In the genomic region with DNA sequence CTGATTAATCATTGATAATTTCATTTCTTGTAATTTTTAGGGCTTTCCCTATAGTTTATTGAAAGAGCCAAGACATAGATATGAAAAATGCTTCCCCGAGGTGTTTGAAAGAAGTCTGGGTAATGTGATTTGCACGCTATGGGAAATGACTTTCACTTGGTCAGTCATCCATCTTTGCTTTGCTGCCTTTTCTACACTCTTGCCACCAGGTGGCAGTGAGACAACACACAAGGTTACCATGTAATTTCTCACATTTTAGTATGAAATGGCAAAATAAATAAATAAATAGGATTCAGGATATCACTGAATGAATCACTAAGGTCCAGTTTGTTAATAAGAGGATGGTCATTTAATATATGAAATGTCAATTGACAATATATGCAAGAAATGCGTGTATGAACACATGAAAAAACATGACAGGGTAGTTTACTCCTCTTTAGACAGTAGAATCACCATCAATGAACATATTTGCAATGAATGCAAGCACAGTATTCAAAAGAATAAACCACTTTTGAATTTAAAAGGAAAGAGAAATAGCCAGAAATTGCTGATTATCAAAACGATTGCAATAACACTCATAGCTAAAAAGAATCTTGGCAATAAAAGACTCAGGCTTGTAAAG, we compare ENCODE assay signal across 8 cellular contexts. TPM values are rescaled to one million over a fixed set of nuclear protein-coding genes. Genes with fewer than 3 reads are reported as not detected.
A peak's percentile ranks its signal among the peaks of the same experiment; 100 is the strongest.
DNase-seq lines count a peak whose midpoint lies in the region; ATAC-seq lines count a peak whose summit lies in the region.

No MANE protein-coding gene starts in this region.

- DNase-seq in EL = peak; percentile 64
- DNase-seq in GM19240 (ENCODE audit: insufficient read length, low spot score) = peak; percentile 1
- peak; percentile 31 for DNase-seq in NCI-H2081 treated with DMSO at 0.1 percent for 48 hours (lab: John Stamatoyannopoulos, UW)
- peak; percentile 45 for DNase-seq in iPS-NIHi7 (ENCODE audit: extremely low spot score)
- DNase-seq in effector memory CD8-positive, alpha-beta T cell = no peak
- DNase-seq in stimulated activated naive CD4-positive, alpha-beta T cell (lab: John Stamatoyannopoulos, UW) = no peak

- no peaks in the 10 kb centered on the region for H3K9me3 Mint-ChIP-seq in activated T-helper 17 cell treated with anti-CD3 and anti-CD28 coated beads, Interleukin-2, amount 50 U/mL, for 72 hours
- peaks cover 6 to 7% of the 10 kb centered on the region in 2 donors for H3K9me3 Mint-ChIP-seq in effector memory CD8-positive, alpha-beta T cell

- no peaks in the 10 kb centered on the region for H3K27me3 Mint-ChIP-seq in activated T-helper 17 cell treated with anti-CD3 and anti-CD28 coated beads, Interleukin-2, amount 50 U/mL, for 72 hours
- no peaks in the 10 kb centered on the region for H3K27me3 Mint-ChIP-seq in effector memory CD8-positive, alpha-beta T cell

- H3K4me1 Mint-ChIP-seq in activated T-helper 17 cell treated with anti-CD3 and anti-CD28 coated beads, Interleukin-2, amount 50 U/mL, for 72 hours = no peaks in the 10 kb centered on the region
- no peaks in the 10 kb centered on the region for H3K4me1 Mint-ChIP-seq in effector memory CD8-positive, alpha-beta T cell (ENCODE audit: low read depth in 2 of 2)

- H3K4me3 Mint-ChIP-seq in activated T-helper 17 cell treated with anti-CD3 and anti-CD28 coated beads, Interleukin-2, amount 50 U/mL, for 72 hours = no peak overlapping the region
- no peak overlapping the region for H3K4me3 Mint-ChIP-seq in effector memory CD8-positive, alpha-beta T cell

- H3K27ac Mint-ChIP-seq in activated T-helper 17 cell treated with anti-CD3 and anti-CD28 coated beads, Interleukin-2, amount 50 U/mL, for 72 hours = no peak overlapping the region
- H3K27ac Mint-ChIP-seq in effector memory CD8-positive, alpha-beta T cell = no peak overlapping the region

- peak; percentile 86 for ATAC-seq in HG03097 (IDR thresholded peaks at IDR 0.05; ENCODE audit: low FRiP score, unreplicated experiment)
- ATAC-seq in activated T-helper 17 cell treated with anti-CD3 and anti-CD28 coated beads, Interleukin-2, amount 50 U/mL, for 72 hours (replicated peaks) = peak; percentile 37
- ATAC-seq in effector memory CD8-positive, alpha-beta T cell (replicated peaks) = no peak

- H3K36me3 Mint-ChIP-seq in activated T-helper 17 cell treated with anti-CD3 and anti-CD28 coated beads, Interleukin-2, amount 50 U/mL, for 72 hours (ENCODE audit: low read depth) = no peaks in the 10 kb centered on the region
- H3K36me3 Mint-ChIP-seq in effector memory CD8-positive, alpha-beta T cell (ENCODE audit: insufficient read depth) = no peaks in the 10 kb centered on the region

RNA-seq across cellular contexts. Expression of a gene that starts 52.2 kb away (rescaled TPM):
- not detected for total RNA-seq in activated T-helper 17 cell treated with anti-CD3 and anti-CD28 coated beads, Interleukin-2, amount 50 U/mL, for 72 hours

Comparison
In these comparisons a context has a peak if more than half of its experiments do, and no peak if none do; other contexts are left out.
1. DNase-seq: peak in EL (single experiment), GM19240 (single experiment), NCI-H2081 treated with DMSO at 0.1 percent for 48 hours (single experiment) and iPS-NIHi7 (single experiment); none in effector memory CD8-positive, alpha-beta T cell (0 of 3) and stimulated activated naive CD4-positive, alpha-beta T cell (0 of 6).